Comparison of ENCODE assay signal across 23 cellular contexts in genomic region chr15:31104048-31104447, GRCh38. TPM values are rescaled to one million over a fixed set of nuclear protein-coding genes. Genes with fewer than 3 reads are reported as not detected.
"Had no signal": no experiment of that assay in that cellular context is flagged by ENCODE, and none has a peak within 500 bp of the region (broad histone marks: within the 10 kb centered on the region; RNA-seq: fewer than 3 reads in every experiment).

No MANE protein-coding gene starts in this region.

- H3K27me3 Mint-ChIP-seq: naive B cell had no signal

- FAIRE-seq: frontal cortex, keratinocyte, small intestine, urothelium cell line had no signal

- H3K27me3 ChIP-seq: colonic mucosa had no signal

- H3K36me3 Mint-ChIP-seq: naive B cell had no signal

- H3K27ac Mint-ChIP-seq: endodermal cell; stimulated activated naive CD8-positive, alpha-beta T cell treated with anti-CD3 and anti-CD28 coated beads, Interleukin-15, Interleukin-2, amounts not matched to agents 100 ng/mL and 50 ng/mL, for 24 hours had no signal

- H3K36me3 ChIP-seq: colonic mucosa, heart left ventricle, tibial artery had no signal

- H3K9me3 Mint-ChIP-seq: endodermal cell; naive B cell; stimulated activated naive CD8-positive, alpha-beta T cell treated with anti-CD3 and anti-CD28 coated beads, Interleukin-15, Interleukin-2, amounts not matched to agents 100 ng/mL and 50 ng/mL, for 24 hours had no signal

- H3K4me1 ChIP-seq: colonic mucosa, tibial artery had no signal

- H3K4me3 Mint-ChIP-seq: endodermal cell; naive B cell; nephron; stimulated activated naive CD8-positive, alpha-beta T cell treated with anti-CD3 and anti-CD28 coated beads, Interleukin-15, Interleukin-2, amounts not matched to agents 100 ng/mL and 50 ng/mL, for 24 hours had no signal

- H3K27ac ChIP-seq: colonic mucosa, heart left ventricle, tibial artery had no signal

- DNase-seq: caudate nucleus; colonic mucosa; effector CD4-positive, alpha-beta T cell; endodermal cell; heart left ventricle; left cardiac atrium; left ventricle myocardium superior; mesendoderm; naive B cell; small intestine; stimulated activated CD4-positive, alpha-beta T cell treated with anti-CD3 and anti-CD28 coated beads, Interleukin-12 subunit alpha, Interleukin-12 subunit beta, amount 100 ng/mL, for 4 hours; tibial artery had no signal

- H3K4me3 ChIP-seq: colonic mucosa, heart left ventricle, lung, tibial artery had no signal

- ATAC-seq: heart left ventricle, left cardiac atrium, left ventricle myocardium superior had no signal

- H3K9me3 ChIP-seq: colonic mucosa, heart left ventricle, tibial artery had no signal

RNA-seq across cellular contexts. Expression of gene TRPM1, which starts 2.5 kb away (rescaled TPM):
- total RNA-seq: cerebellum, colonic mucosa, endodermal cell, endothelial cell of umbilical vein, fibroblast of lung, frontal cortex, glomerular endothelial cell, heart left ventricle, left ventricle myocardium superior, lung, temporal lobe had no signal
- polyA plus RNA-seq: fibroblast of lung had no signal
